ENCODE assay signal across 8 cellular contexts in the genomic region with DNA sequence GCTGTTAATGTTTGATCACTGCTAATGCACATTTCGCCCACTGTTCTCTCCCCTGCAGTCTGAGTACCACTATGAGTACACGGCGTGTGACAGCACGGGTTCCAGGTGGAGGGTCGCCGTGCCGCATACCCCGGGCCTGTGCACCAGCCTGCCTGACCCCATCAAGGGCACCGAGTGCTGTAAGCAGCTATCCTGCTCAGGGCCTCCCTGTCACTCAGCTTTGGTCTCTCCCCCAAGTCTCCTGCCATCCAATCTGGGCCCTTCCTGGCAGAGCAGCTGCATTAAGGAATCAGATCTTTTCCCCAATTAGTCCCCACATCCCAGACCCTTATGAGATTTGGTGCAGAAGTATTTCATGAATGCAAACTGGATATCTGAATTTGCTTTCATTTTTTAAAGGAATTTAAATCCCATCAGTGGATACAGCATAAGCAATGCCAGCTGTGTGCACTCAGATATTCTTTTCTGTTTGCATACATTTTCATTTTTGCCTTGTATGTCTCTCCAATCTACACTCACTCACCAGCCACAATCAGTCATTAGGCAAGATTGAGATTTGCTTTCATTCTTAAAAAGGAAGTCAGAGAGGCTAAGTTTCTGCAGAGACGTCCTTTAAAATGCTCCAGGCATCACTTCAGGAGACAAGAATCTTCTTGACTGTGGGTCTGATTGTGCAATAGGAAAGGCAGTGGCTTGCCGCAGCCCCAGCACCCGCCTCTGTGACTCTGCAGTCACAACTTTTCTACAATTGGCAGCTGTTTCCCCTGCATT. TPM values are rescaled to one million over a fixed set of nuclear protein-coding genes. Genes with fewer than 3 reads are reported as not detected.
A peak's percentile ranks its signal among the peaks of the same experiment; 100 is the strongest.
DNase-seq lines count a peak whose midpoint lies in the region; ATAC-seq, FAIRE-seq and TF ChIP-seq lines count a peak whose summit lies in the region.

No MANE protein-coding gene starts in this region.

- H3K4me2 ChIP-seq in PC-3 (ENCODE audit: low read length): peak overlapping the region; percentile 34

- H3K4me1 ChIP-seq in PC-3 (ENCODE audit: insufficient read depth, low read length) (peaks cover 4% of the 10 kb centered on the region; the same call in 1 of the 2 replicates), transverse colon (peaks cover 0 to 14% (median 0%) of the 10 kb centered on the region in 4 donors), ovary (ENCODE audit: insufficient read depth) (no peaks in the 10 kb centered on the region)

- H3K36me3 ChIP-seq in PC-3 (ENCODE audit: low read depth, low read length): no peaks in the 10 kb centered on the region
- no peaks in the 10 kb centered on the region for H3K36me3 ChIP-seq in bronchial epithelial cell (ENCODE audit: control insufficient read depth, insufficient read depth, low read length)
- no peaks in the 10 kb centered on the region for H3K36me3 ChIP-seq in transverse colon
- H3K36me3 ChIP-seq in ovary: no peaks in the 10 kb centered on the region

- CTCF ChIA-PET in PC-3 (lab: Charles Lee): no interaction called here

- WGBS in transverse colon (ENCODE audit: low coverage in 1 of 2), 2 donors: 39 to 67% methylated on average over 2 to 12 of the region's 12 CpGs
- WGBS in ovary, 3 donors: 12 to 38% (median 16%) methylated on average over 12 of the region's 12 CpGs

- intact Hi-C loops in PC-3 (cut with micrococcal nuclease): no loop called here
- intact Hi-C loops in transverse colon (cut with DNase I; ENCODE audit: low total_unique reads): no loop called here
- intact Hi-C loops in ovary (cut with DNase I): no loop called here

- TF ChIP-seq EP300 in transverse colon (IDR thresholded peaks at IDR 0.05; ENCODE audit: low read depth) (no peak), ovary (IDR thresholded peaks at IDR 0.05) (no peak)

- ATAC-seq in HG02642 (IDR thresholded peaks at IDR 0.05; ENCODE audit: poor library complexity, unreplicated experiment) (peak; percentile 51), PC-3 (no peak)

- peak; percentile 58 for FAIRE-seq in GM12892 (lab: Jason Lieb, UNC)
- no peak for FAIRE-seq in bronchial epithelial cell (lab: Jason Lieb, UNC)

- POLR2A ChIA-PET in PC-3 (lab: Charles Lee; ENCODE audit: unreplicated experiment): no interaction called here

- no peak overlapping the region for H3K4me3 ChIP-seq in PC-3 (ENCODE audit: low read length)
- no peak overlapping the region for H3K4me3 ChIP-seq in bronchial epithelial cell (ENCODE audit: low read depth, low read length)
- H3K4me3 ChIP-seq in transverse colon: no peak overlapping the region
- H3K4me3 ChIP-seq in ovary: no peak overlapping the region

- no peaks in the 10 kb centered on the region for H3K27me3 ChIP-seq in PC-3 (ENCODE audit: low read length)
- H3K27me3 ChIP-seq in bronchial epithelial cell (ENCODE audit: control insufficient read depth, insufficient read depth, low read length): no peaks in the 10 kb centered on the region
- H3K27me3 ChIP-seq in transverse colon: no peaks in the 10 kb centered on the region
- H3K27me3 ChIP-seq in ovary: no peaks in the 10 kb centered on the region

- DNase-seq in GM12892 (ENCODE audit: insufficient read length) (no peak), PC-3 (peak; percentile 56), bronchial epithelial cell (ENCODE audit: low read depth) (peak; percentile 86), medulla oblongata (ENCODE audit: extremely low spot score) (peak; percentile 78), transverse colon (no peak), G401 (ENCODE audit: low spot score) (no peak), ovary (no peak)

- H3K9ac ChIP-seq in PC-3 (ENCODE audit: low read length): no peak overlapping the region

- no peaks in the 10 kb centered on the region for H3F3A ChIP-seq in PC-3 (ENCODE audit: low read length, unreplicated experiment)

- H4K20me1 ChIP-seq in PC-3 (ENCODE audit: low read length): no peaks in the 10 kb centered on the region

- in situ Hi-C loops in transverse colon (cut with MboI; ENCODE audit: low pct_ligation_motif_present in 1 of 4, low pct_unique_long_range_greater_than_20kb in 1 of 4, low sequenced_read_pairs in 3 of 4) (no loop called here), G401 (cut with HindIII; ENCODE audit: low sequenced_read_pairs) (no loop called here)

- H2AFZ ChIP-seq in PC-3 (ENCODE audit: low read length): no peak overlapping the region

- BruUV-seq in PC-3 (replicated peaks; lab: Mats Ljungman, UMichigan): no TSS peak

- no peaks in the 10 kb centered on the region for H3K9me3 ChIP-seq in PC-3 (ENCODE audit: low read length)
- no peaks in the 10 kb centered on the region for H3K9me3 ChIP-seq in transverse colon
- no peaks in the 10 kb centered on the region for H3K9me3 ChIP-seq in ovary

- no peak overlapping the region for H3K27ac ChIP-seq in PC-3 (ENCODE audit: low read length)
- H3K27ac ChIP-seq in transverse colon: peak overlapping the region; percentile 0 to 32 (median 24)
- H3K27ac ChIP-seq in ovary: no peak overlapping the region

- TF ChIP-seq CTCF in PC-3 (conservative IDR thresholded peaks at IDR 0.05; ENCODE audit: low read depth, low read length) (no peak), bronchial epithelial cell (IDR thresholded peaks at IDR 0.05; ENCODE audit: insufficient read depth, low read length, severe bottlenecking) (no peak), transverse colon (IDR thresholded peaks at IDR 0.05) (no peak), ovary (IDR thresholded peaks at IDR 0.05) (no peak)

- TF ChIP-seq POLR2A in GM12892 (IDR thresholded peaks at IDR 0.05; ENCODE audit: low read depth, low read length): no peak
- no peak for TF ChIP-seq POLR2A in transverse colon (IDR thresholded peaks at IDR 0.05)
- no peak for TF ChIP-seq POLR2A in ovary (IDR thresholded peaks at IDR 0.05)

- no peaks in the 10 kb centered on the region for H3K79me2 ChIP-seq in PC-3 (ENCODE audit: low read length)

- H3K9me2 ChIP-seq in PC-3 (replicated peaks; ENCODE audit: low read length): no peaks in the 10 kb centered on the region

RNA-seq across cellular contexts. Expression of a gene that starts 48.1 kb away (rescaled TPM):
- not detected for polyA plus RNA-seq in GM12892 (2012; ENCODE audit: missing spikeins)
- total RNA-seq in PC-3 (2014; rRNA removed): 0.35 and 0.80 TPM in 2 replicates
- under 0.01 TPM in 1 of 2 replicates, not detected in the other for total RNA-seq in bronchial epithelial cell
- total RNA-seq in transverse colon: 10 to 100 TPM; 19.5 to 72.2 (median 38.4) TPM
- total RNA-seq in G401 (2014; rRNA removed; shearing (Covaris generic)): not detected in 2 replicates
- 10 to 100 TPM in 1 of 7 donors, 1 to 10 TPM in 4, under 1 TPM in 1, not detected in 1; 0.40 to 69.6 (median 3.9) TPM for total RNA-seq in ovary
- under 1 TPM; 0.15 to 0.93 TPM for polyA plus RNA-seq in ovary

RNA-seq across cellular contexts. Expression of a gene that starts 51.7 kb away (rescaled TPM):
- 87.9 TPM for polyA plus RNA-seq in GM12892 (2012; ENCODE audit: missing spikeins)
- total RNA-seq in PC-3 (2014; rRNA removed): 146 and 158 TPM in 2 replicates
- total RNA-seq in bronchial epithelial cell: 521 and 572 TPM in 2 replicates
- total RNA-seq in transverse colon: 100 to 1,000 TPM in 3 of 4 donors, 10 to 100 TPM in 1; 79.4 to 150 (median 125) TPM
- 205 and 214 TPM in 2 replicates for total RNA-seq in G401 (2014; rRNA removed; shearing (Covaris generic))
- 100 to 1,000 TPM in 6 of 7 donors, 10 to 100 TPM in 1; 83.7 to 317 (median 119) TPM for total RNA-seq in ovary
- polyA plus RNA-seq in ovary: 100 to 1,000 TPM in 1 of 2 donors, 10 to 100 TPM in 1; 97.5 to 206 TPM

Comparison
In these comparisons a context has a peak if more than half of its experiments do, and no peak if none do; other contexts are left out.
1. DNase-seq: peak in PC-3 (single experiment), bronchial epithelial cell (single experiment) and medulla oblongata (single experiment); none in GM12892 (single experiment), transverse colon (single experiment), G401 (single experiment) and ovary (0 of 5).
2. H3K27ac ChIP-seq: peak in transverse colon (4 of 4); none in PC-3 (single experiment) and ovary (0 of 2).